ENCODE assay signal across 8 cellular contexts in genomic region chr12:43882578-43883178, GRCh38. TPM values are rescaled to one million over a fixed set of nuclear protein-coding genes. Genes with fewer than 3 reads are reported as not detected.
DNase-seq lines count a peak whose midpoint lies in the region; ATAC-seq lines count a peak whose summit lies in the region.

No MANE protein-coding gene starts in this region.

- WGBS in right cardiac atrium: 11% methylated on average over 2 of the region's 2 CpGs

- no peaks in the 10 kb centered on the region for H3K4me1 ChIP-seq in right cardiac atrium (ENCODE audit: control insufficient read depth, insufficient read depth, low read length)

- DNase-seq in NCI-H524 (lab: John Stamatoyannopoulos, UW): peak; percentile 37 to 43
- DNase-seq in NCI-H524 treated with DMSO at 0.1 percent for 48 hours (lab: John Stamatoyannopoulos, UW): no peak
- DNase-seq in NCI-H748 treated with DMSO at 0.1 percent for 48 hours (lab: John Stamatoyannopoulos, UW): peak; percentile 17
- peak; percentile 62 for DNase-seq in amniotic epithelial cell (ENCODE audit: low read depth)
- no peak for DNase-seq in right cardiac atrium
- peak; percentile 32 for DNase-seq in smooth muscle cell of the brain vasculature (ENCODE audit: low read depth, low spot score)

- intact Hi-C loops in right cardiac atrium (cut with DNase I): no loop called here

- H3K27ac ChIP-seq in right cardiac atrium (ENCODE audit: low read length): no peak overlapping the region

- no peak overlapping the region for H3K4me3 ChIP-seq in right cardiac atrium (ENCODE audit: low read length)

- ATAC-seq in GM21367 (IDR thresholded peaks at IDR 0.05; ENCODE audit: unreplicated experiment) (peak; percentile 86), HG03520 (IDR thresholded peaks at IDR 0.05; ENCODE audit: unreplicated experiment) (peak; percentile 91), right cardiac atrium (peak; percentile 73 to 75)

- no peaks in the 10 kb centered on the region for H3K9me3 ChIP-seq in right cardiac atrium (ENCODE audit: control insufficient read depth, low read length)

- H3K27me3 ChIP-seq in right cardiac atrium (ENCODE audit: control insufficient read depth, insufficient read depth): no peaks in the 10 kb centered on the region

RNA-seq across cellular contexts. Expression of gene TMEM117, which starts 46.8 kb away (rescaled TPM):
- 10 to 100 TPM; 10.6 to 13.0 (median 11.8) TPM for total RNA-seq in right cardiac atrium
- polyA plus RNA-seq in right cardiac atrium: 8.0 TPM

Comparison
In these comparisons a context has a peak if more than half of its experiments do, and no peak if none do; other contexts are left out.
1. DNase-seq: peak in NCI-H524 (2 of 2), NCI-H748 treated with DMSO at 0.1 percent for 48 hours (single experiment), amniotic epithelial cell (single experiment) and smooth muscle cell of the brain vasculature (single experiment); none in NCI-H524 treated with DMSO at 0.1 percent for 48 hours (single experiment) and right cardiac atrium (0 of 3).
2. Peak in every context shown above with its lines, with median percentiles within 50 percentile points of each other: ATAC-seq.